Comparison of ENCODE assay signal across 1 cellular context in genomic region chr19:46739290-46739771, GRCh38.
TF ChIP-seq lines count a peak whose summit lies in the region.

No MANE protein-coding gene starts in this region.

TF ChIP-seq in K562, 482 proteins besides CTCF, POLR2A, EP300 and RAD21:
- TF ChIP-seq POLR2G (IDR thresholded peaks at IDR 0.05; ENCODE audit: low read depth, low read length) (peak; percentile 44; the same call in 1 of the 2 replicates), ZBTB7A (IDR thresholded peaks at IDR 0.05; ENCODE audit: borderline replicate concordance, control insufficient read depth, low read depth, low read length) (no peak)
